ENCODE assay signal across 22 cellular contexts in genomic region chr15:74408815-74409214, GRCh38. TPM values are rescaled to one million over a fixed set of nuclear protein-coding genes. Genes with fewer than 3 reads are reported as not detected.
A peak's percentile ranks its signal among the peaks of the same experiment; 100 is the strongest.
DNase-seq lines count a peak whose midpoint lies in the region; ATAC-seq, FAIRE-seq and TF ChIP-seq lines count a peak whose summit lies in the region.
"Had no signal": no experiment of that assay in that cellular context is flagged by ENCODE, and none has a peak within 500 bp of the region (broad histone marks: within the 10 kb centered on the region; RNA-seq: fewer than 3 reads in every experiment).

No MANE protein-coding gene starts in this region.

- H3K4me1 ChIP-seq in HepG2 (ENCODE audit: insufficient read depth, low read length): peaks cover 34% of the 10 kb centered on the region
- H3K4me1 ChIP-seq in right lobe of liver: no peaks in the 10 kb centered on the region
- H3K4me1 ChIP-seq: colonic mucosa, vagina had no signal

- H3K4me3 ChIP-seq in HepG2 (replicated peaks in 1 of 3; ENCODE audit: insufficient read depth in 1 of 3, low read depth in 2 of 3, low read length in 3 of 3) (no peak overlapping the region), right lobe of liver (no peak overlapping the region)
- H3K4me3 ChIP-seq: colonic mucosa, SJSA1, vagina had no signal

- peaks cover 48% of the 10 kb centered on the region for H3K36me3 Mint-ChIP-seq in activated T-helper 1 cell treated with anti-CD3 and anti-CD28 coated beads, Interleukin-12 subunit alpha, Interleukin-12 subunit beta, Interleukin-2, Interleukin-4 antibody, amounts not matched to agents 30 ng/mL and 10 ng/mL and 1 ng/mL, durations not matched to agents 14 hours and 24 hours and 36 hours (ENCODE audit: low read depth)
- no peaks in the 10 kb centered on the region for H3K36me3 Mint-ChIP-seq in glutamatergic neuron (ENCODE audit: unreplicated experiment)
- H3K36me3 Mint-ChIP-seq in endothelial cell (ENCODE audit: low read depth, unreplicated experiment): peaks cover 20% of the 10 kb centered on the region

- H3K27me3 ChIP-seq in HepG2 (ENCODE audit: control insufficient read depth in 1 of 2, insufficient read depth in 2 of 2, low read length in 2 of 2) (peaks cover 1 to 9% of the 10 kb centered on the region in 2 experiments; a peak in 2 of 5 replicates), right lobe of liver (no peaks in the 10 kb centered on the region)
- H3K27me3 ChIP-seq: colonic mucosa, SJSA1, vagina had no signal

- DNase-seq in HepG2 (ENCODE audit: low spot score) (no peak), right lobe of liver (no peak), glutamatergic neuron (no peak), OCI-M2 (lab: John Stamatoyannopoulos, UW; ENCODE audit: unreplicated experiment) (no peak), endothelial cell (ENCODE audit: low spot score) (no peak)
- no peak for DNase-seq in activated T-helper 1 cell treated with anti-CD3 and anti-CD28 coated beads, Interleukin-12 subunit alpha, Interleukin-12 subunit beta, Interleukin-2, Interleukin-4 antibody, amounts not matched to agents 30 ng/mL and 10 ng/mL and 1 ng/mL, durations not matched to agents 14 hours and 24 hours and 36 hours (ENCODE audit: low spot score)
- no peak for DNase-seq in stimulated activated naive CD4-positive, alpha-beta T cell treated with Interleukin-2 at 50 U/mL for 16 hours (lab: John Stamatoyannopoulos, UW)
- DNase-seq: activated CD4-positive, alpha-beta T cell treated with anti-CD3 and anti-CD28 coated beads for 4 hours; activated T-cell treated with anti-CD3 and anti-CD28 coated beads, Interleukin-2, amount 50 U/mL, for 48 hours; colonic mucosa; MM.1S; NCI-H2029; NCI-H510A treated with DMSO at 0.1 percent for 48 hours; stimulated activated CD4-positive, alpha-beta T cell treated with anti-CD3 and anti-CD28 coated beads, Interleukin-15, amount 100 ng/mL, for 24 hours; T1000 had no signal

- no peak overlapping the region for H3K4me3 Mint-ChIP-seq in activated T-helper 1 cell treated with anti-CD3 and anti-CD28 coated beads, Interleukin-12 subunit alpha, Interleukin-12 subunit beta, Interleukin-2, Interleukin-4 antibody, amounts not matched to agents 30 ng/mL and 10 ng/mL and 1 ng/mL, durations not matched to agents 14 hours and 24 hours and 36 hours
- peak overlapping the region; percentile 9 for H3K4me3 Mint-ChIP-seq in glutamatergic neuron (ENCODE audit: unreplicated experiment)
- no peak overlapping the region for H3K4me3 Mint-ChIP-seq in endothelial cell (ENCODE audit: unreplicated experiment)

- in situ Hi-C loops in HepG2 (cut with HindIII; ENCODE audit: extremely low pct_ligation_motif_present, low pct_unique_long_range_greater_than_20kb): no loop called here

- CTCF ChIA-PET in HepG2 (lab: Yijun Ruan, JAX; ENCODE audit: low intra/inter-chr PET ratio, low total read pairs): no interaction called here

- no peak for TF ChIP-seq RAD21 in HepG2 (CRISPR knock-in tag; IDR thresholded peaks at IDR 0.05)

- WGBS in HepG2 (ENCODE audit: low lambda C conversion rate): 68% methylated on average over 6 of the region's 7 CpGs
- 82% methylated on average over 7 of the region's 7 CpGs for WGBS in right lobe of liver (ENCODE audit: insufficient coverage, low coverage, low lambda C conversion rate, missing lambda C conversion rate)

- no peaks in the 10 kb centered on the region for H3K27me3 Mint-ChIP-seq in activated T-helper 1 cell treated with anti-CD3 and anti-CD28 coated beads, Interleukin-12 subunit alpha, Interleukin-12 subunit beta, Interleukin-2, Interleukin-4 antibody, amounts not matched to agents 30 ng/mL and 10 ng/mL and 1 ng/mL, durations not matched to agents 14 hours and 24 hours and 36 hours (ENCODE audit: insufficient read depth)
- H3K27me3 Mint-ChIP-seq in glutamatergic neuron (ENCODE audit: unreplicated experiment): peaks cover 4% of the 10 kb centered on the region
- H3K27me3 Mint-ChIP-seq in endothelial cell (ENCODE audit: unreplicated experiment): peaks cover 12% of the 10 kb centered on the region

- no peaks in the 10 kb centered on the region for H3K79me2 ChIP-seq in HepG2 (ENCODE audit: insufficient read depth, low read length)

- no peak overlapping the region for H2AFZ ChIP-seq in HepG2 (ENCODE audit: low read length)

- peaks cover 32% of the 10 kb centered on the region for H3K4me1 Mint-ChIP-seq in activated T-helper 1 cell treated with anti-CD3 and anti-CD28 coated beads, Interleukin-12 subunit alpha, Interleukin-12 subunit beta, Interleukin-2, Interleukin-4 antibody, amounts not matched to agents 30 ng/mL and 10 ng/mL and 1 ng/mL, durations not matched to agents 14 hours and 24 hours and 36 hours (ENCODE audit: low read depth)
- H3K4me1 Mint-ChIP-seq in glutamatergic neuron (ENCODE audit: low read depth, unreplicated experiment): peaks cover 8% of the 10 kb centered on the region
- H3K4me1 Mint-ChIP-seq in endothelial cell (ENCODE audit: unreplicated experiment): no peaks in the 10 kb centered on the region

- H3K9me3 ChIP-seq in HepG2 (ENCODE audit: low read length) (no peaks in the 10 kb centered on the region), right lobe of liver (no peaks in the 10 kb centered on the region)
- H3K9me3 ChIP-seq: colonic mucosa, SJSA1, vagina had no signal

- H3K27ac Mint-ChIP-seq in activated T-helper 1 cell treated with anti-CD3 and anti-CD28 coated beads, Interleukin-12 subunit alpha, Interleukin-12 subunit beta, Interleukin-2, Interleukin-4 antibody, amounts not matched to agents 30 ng/mL and 10 ng/mL and 1 ng/mL, durations not matched to agents 14 hours and 24 hours and 36 hours: peak overlapping the region; percentile 74
- H3K27ac Mint-ChIP-seq in glutamatergic neuron (ENCODE audit: unreplicated experiment): no peak overlapping the region
- H3K27ac Mint-ChIP-seq in endothelial cell (ENCODE audit: unreplicated experiment): no peak overlapping the region

- TF ChIP-seq CTCF in HepG2 (CRISPR knock-in tag; IDR thresholded peaks at IDR 0.05): no peak
- TF ChIP-seq CTCF in right lobe of liver (IDR thresholded peaks at IDR 0.05): no peak
- no peak for TF ChIP-seq CTCF in glutamatergic neuron (IDR thresholded peaks at IDR 0.05; ENCODE audit: partially characterized antibody, unreplicated experiment)
- TF ChIP-seq CTCF in endothelial cell (IDR thresholded peaks at IDR 0.05; ENCODE audit: unreplicated experiment): no peak

- POLR2A ChIA-PET in HepG2 (lab: Yijun Ruan, JAX): interaction anchor here (0.8 to 1.2 kb wide), 3 partner anchors 18 to 34 kb away, joined by 3 to 4 read pairs (median 3); no protein-coding TSS in a partner anchor

- FAIRE-seq in HepG2 (lab: Jason Lieb, UNC): no peak
- FAIRE-seq: HTR-8/SVneo had no signal

- peaks cover 13 to 35% of the 10 kb centered on the region in 2 experiments; a peak in 4 of 5 replicates for H3K36me3 ChIP-seq in HepG2 (replicated peaks in 1 of 2; ENCODE audit: control insufficient read depth in 1 of 2, insufficient read depth in 2 of 2, low read length in 2 of 2)
- H3K36me3 ChIP-seq in right lobe of liver: no peaks in the 10 kb centered on the region
- H3K36me3 ChIP-seq: colonic mucosa, SJSA1, vagina had no signal

- H3K27ac ChIP-seq in HepG2 (ENCODE audit: extremely low read length, insufficient read depth, low read length): no peak overlapping the region
- no peak overlapping the region for H3K27ac ChIP-seq in right lobe of liver
- H3K27ac ChIP-seq: colonic mucosa, SJSA1, vagina had no signal

- intact Hi-C loops in HepG2 (cut with micrococcal nuclease; ENCODE audit: unreplicated experiment) (no loop called here), right lobe of liver (cut with DNase I) (no loop called here)
- intact Hi-C loops in activated T-helper 1 cell treated with anti-CD3 and anti-CD28 coated beads, Interleukin-12 subunit alpha, Interleukin-12 subunit beta, Interleukin-2, Interleukin-4 antibody, amounts not matched to agents 30 ng/mL and 10 ng/mL and 1 ng/mL, durations not matched to agents 14 hours and 24 hours and 36 hours (cut with micrococcal nuclease): no loop called here

- no TSS peak for BruUV-seq in HepG2 (replicated peaks; lab: Mats Ljungman, UMichigan)

- no peak for TF ChIP-seq EP300 in HepG2 (IDR thresholded peaks at IDR 0.05; ENCODE audit: low read depth in 2 of 2, low read length in 2 of 2)
- no peak for TF ChIP-seq EP300 in HepG2 (CRISPR knock-in tag; IDR thresholded peaks at IDR 0.05; ENCODE audit: borderline replicate concordance)

- H3K9ac ChIP-seq in HepG2 (ENCODE audit: insufficient read depth, low read depth, low read length): no peak overlapping the region

- no peaks in the 10 kb centered on the region for H4K20me1 ChIP-seq in HepG2 (ENCODE audit: insufficient read depth, low read length)

- no peak overlapping the region for H3K4me2 ChIP-seq in HepG2 (ENCODE audit: low read depth, low read length)

- ATAC-seq in HepG2 (no peak), right lobe of liver (no peak), GM21360 (IDR thresholded peaks at IDR 0.05; ENCODE audit: unreplicated experiment) (no peak)
- ATAC-seq: HCT116 had no signal

- no peaks in the 10 kb centered on the region for H3K9me3 Mint-ChIP-seq in activated T-helper 1 cell treated with anti-CD3 and anti-CD28 coated beads, Interleukin-12 subunit alpha, Interleukin-12 subunit beta, Interleukin-2, Interleukin-4 antibody, amounts not matched to agents 30 ng/mL and 10 ng/mL and 1 ng/mL, durations not matched to agents 14 hours and 24 hours and 36 hours
- H3K9me3 Mint-ChIP-seq in glutamatergic neuron (ENCODE audit: unreplicated experiment) (no peaks in the 10 kb centered on the region), endothelial cell (ENCODE audit: unreplicated experiment) (no peaks in the 10 kb centered on the region)

- TF ChIP-seq POLR2A in HepG2 (IDR thresholded peaks at IDR 0.05; ENCODE audit: insufficient read depth in 1 of 2, low read depth in 2 of 2, low read length in 2 of 2) (no peak), right lobe of liver (IDR thresholded peaks at IDR 0.05) (no peak)

RNA-seq across cellular contexts. Expression of gene SEMA7A, which starts 24.9 kb away (rescaled TPM):
- total RNA-seq in HepG2 (2016; rRNA removed; fragmentation: Illumina TruSeq; extraction: Trizol): 7.1 and 15.8 TPM in 2 replicates
- total RNA-seq in HepG2 (2016; cell fraction: cytosol; rRNA removed; fragmentation: Illumina TruSeq; extraction: Trizol; ENCODE audit: low read depth): 6.7 and 6.9 TPM in 2 replicates
- total RNA-seq in HepG2 (2016; cell fraction: insoluble cytoplasmic fraction; rRNA removed; fragmentation: Illumina TruSeq; extraction: Trizol): 5.8 and 16.8 TPM in 2 replicates
- total RNA-seq in HepG2 (2016; cell fraction: membrane; rRNA removed; fragmentation: Illumina TruSeq; extraction: Trizol): 6.1 and 7.5 TPM in 2 replicates
- total RNA-seq in HepG2 (2016; cell fraction: nucleus; rRNA removed; fragmentation: Illumina TruSeq; extraction: Trizol): 18.1 and 21.2 TPM in 2 replicates
- 9.0 and 11.3 TPM in 2 replicates for polyA plus RNA-seq in HepG2 (2011; rRNA removed)
- polyA plus RNA-seq in HepG2 (2011; cell fraction: cytosol; rRNA removed): 9.5 and 11.5 TPM in 2 replicates
- polyA plus RNA-seq in HepG2 (2011; cell fraction: nucleus; rRNA removed): 27.8 and 40.2 TPM in 2 replicates
- polyA plus RNA-seq in HepG2 (2012): 6.1 and 9.1 TPM in 2 replicates
- 0.77 and 0.90 TPM in 2 replicates for polyA plus RNA-seq in HepG2 (2016; cell fraction: cytosol; fragmentation: Illumina TruSeq; extraction: Trizol; ENCODE audit: low read depth)
- polyA plus RNA-seq in HepG2 (2016; cell fraction: insoluble cytoplasmic fraction; fragmentation: Illumina TruSeq; extraction: Trizol; ENCODE audit: low read depth): 3.7 and 5.2 TPM in 2 replicates
- 2.0 and 2.2 TPM in 2 replicates for polyA plus RNA-seq in HepG2 (2016; cell fraction: membrane; fragmentation: Illumina TruSeq; extraction: Trizol; ENCODE audit: low read depth)
- 40.2 and 42.1 TPM in 2 replicates for polyA plus RNA-seq in HepG2 (2016; cell fraction: nucleus; fragmentation: Illumina TruSeq; extraction: Trizol; ENCODE audit: insufficient read depth, low read depth)
- polyA minus RNA-seq in HepG2 (2011; rRNA and poly(A)+ RNA removed; ENCODE audit: low replicate concordance): 1.2 and 27.6 TPM in 2 replicates
- 8.8 and 9.2 TPM in 2 replicates for polyA minus RNA-seq in HepG2 (2011; cell fraction: cytosol; rRNA and poly(A)+ RNA removed)
- polyA minus RNA-seq in HepG2 (2011; cell fraction: nucleus; rRNA and poly(A)+ RNA removed): 13.6 and 14.7 TPM in 2 replicates
- 1 to 10 TPM in 3 of 6 experiments, under 1 TPM in 3; 0.42 to 2.4 (median 1.1) TPM for total RNA-seq in right lobe of liver
- total RNA-seq in activated T-helper 1 cell treated with anti-CD3 and anti-CD28 coated beads, Interleukin-12 subunit alpha, Interleukin-12 subunit beta, Interleukin-2, Interleukin-4 antibody, amounts not matched to agents 30 ng/mL and 10 ng/mL and 1 ng/mL, durations not matched to agents 14 hours and 24 hours and 36 hours: 102 TPM in 2 replicates
- 16.2 TPM for total RNA-seq in glutamatergic neuron (ENCODE audit: unreplicated experiment)
- 41.4 TPM for total RNA-seq in endothelial cell (ENCODE audit: unreplicated experiment)

RNA-seq across cellular contexts. Expression of gene CYP11A1, which starts 41.4 kb away (rescaled TPM):
- total RNA-seq in HepG2 (2016; rRNA removed; fragmentation: Illumina TruSeq; extraction: Trizol) (0.66 and 0.86 TPM in 2 replicates), right lobe of liver (1 to 10 TPM; 2.5 to 6.4 (median 2.8) TPM), glutamatergic neuron (ENCODE audit: unreplicated experiment) (not detected), endothelial cell (ENCODE audit: unreplicated experiment) (0.82 TPM)
- 0.30 and 0.62 TPM in 2 replicates for total RNA-seq in HepG2 (2016; cell fraction: cytosol; rRNA removed; fragmentation: Illumina TruSeq; extraction: Trizol; ENCODE audit: low read depth)
- 0.43 and 0.71 TPM in 2 replicates for total RNA-seq in HepG2 (2016; cell fraction: insoluble cytoplasmic fraction; rRNA removed; fragmentation: Illumina TruSeq; extraction: Trizol)
- 0.65 and 0.74 TPM in 2 replicates for total RNA-seq in HepG2 (2016; cell fraction: membrane; rRNA removed; fragmentation: Illumina TruSeq; extraction: Trizol)
- 0.40 and 0.66 TPM in 2 replicates for total RNA-seq in HepG2 (2016; cell fraction: nucleus; rRNA removed; fragmentation: Illumina TruSeq; extraction: Trizol)
- 0.92 and 1.4 TPM in 2 replicates for polyA plus RNA-seq in HepG2 (2011; rRNA removed)
- polyA plus RNA-seq in HepG2 (2011; cell fraction: cytosol; rRNA removed): 0.98 and 1.0 TPM in 2 replicates
- 1.5 and 1.8 TPM in 2 replicates for polyA plus RNA-seq in HepG2 (2011; cell fraction: nucleus; rRNA removed)
- 0.54 and 0.73 TPM in 2 replicates for polyA plus RNA-seq in HepG2 (2012)
- 0.26 and 0.61 TPM in 2 replicates for polyA plus RNA-seq in HepG2 (2016; cell fraction: cytosol; fragmentation: Illumina TruSeq; extraction: Trizol; ENCODE audit: low read depth)
- polyA plus RNA-seq in HepG2 (2016; cell fraction: insoluble cytoplasmic fraction; fragmentation: Illumina TruSeq; extraction: Trizol; ENCODE audit: low read depth): 0.66 and 0.83 TPM in 2 replicates
- polyA plus RNA-seq in HepG2 (2016; cell fraction: membrane; fragmentation: Illumina TruSeq; extraction: Trizol; ENCODE audit: low read depth): 0.36 and 0.45 TPM in 2 replicates
- 0.64 and 0.93 TPM in 2 replicates for polyA plus RNA-seq in HepG2 (2016; cell fraction: nucleus; fragmentation: Illumina TruSeq; extraction: Trizol; ENCODE audit: insufficient read depth, low read depth)
- polyA minus RNA-seq in HepG2 (2011; rRNA and poly(A)+ RNA removed; ENCODE audit: low replicate concordance): 1.6 and 8.2 TPM in 2 replicates
- polyA minus RNA-seq in HepG2 (2011; cell fraction: cytosol; rRNA and poly(A)+ RNA removed): 0.99 TPM in 1 of 2 replicates, not detected in the other
- 0.39 and 0.87 TPM in 2 replicates for polyA minus RNA-seq in HepG2 (2011; cell fraction: nucleus; rRNA and poly(A)+ RNA removed)
- total RNA-seq in activated T-helper 1 cell treated with anti-CD3 and anti-CD28 coated beads, Interleukin-12 subunit alpha, Interleukin-12 subunit beta, Interleukin-2, Interleukin-4 antibody, amounts not matched to agents 30 ng/mL and 10 ng/mL and 1 ng/mL, durations not matched to agents 14 hours and 24 hours and 36 hours: not detected in 2 replicates
- total RNA-seq: myocyte, pulmonary artery endothelial cell had no signal

RNA-seq across cellular contexts. Expression of gene UBL7, which starts 52.1 kb away (rescaled TPM):
- 55.0 and 63.2 TPM in 2 replicates for total RNA-seq in HepG2 (2016; rRNA removed; fragmentation: Illumina TruSeq; extraction: Trizol)
- 40.0 and 66.0 TPM in 2 replicates for total RNA-seq in HepG2 (2016; cell fraction: cytosol; rRNA removed; fragmentation: Illumina TruSeq; extraction: Trizol; ENCODE audit: low read depth)
- total RNA-seq in HepG2 (2016; cell fraction: insoluble cytoplasmic fraction; rRNA removed; fragmentation: Illumina TruSeq; extraction: Trizol): 52.3 and 63.7 TPM in 2 replicates
- 56.6 and 72.2 TPM in 2 replicates for total RNA-seq in HepG2 (2016; cell fraction: membrane; rRNA removed; fragmentation: Illumina TruSeq; extraction: Trizol)
- total RNA-seq in HepG2 (2016; cell fraction: nucleus; rRNA removed; fragmentation: Illumina TruSeq; extraction: Trizol): 14.7 and 21.3 TPM in 2 replicates
- polyA plus RNA-seq in HepG2 (2011; rRNA removed): 63.5 and 65.3 TPM in 2 replicates
- 57.8 and 86.0 TPM in 2 replicates for polyA plus RNA-seq in HepG2 (2011; cell fraction: cytosol; rRNA removed)
- polyA plus RNA-seq in HepG2 (2011; cell fraction: nucleus; rRNA removed): 25.5 and 27.0 TPM in 2 replicates
- 38.1 and 49.1 TPM in 2 replicates for polyA plus RNA-seq in HepG2 (2012)
- 60.3 and 88.5 TPM in 2 replicates for polyA plus RNA-seq in HepG2 (2016; cell fraction: cytosol; fragmentation: Illumina TruSeq; extraction: Trizol; ENCODE audit: low read depth)
- polyA plus RNA-seq in HepG2 (2016; cell fraction: insoluble cytoplasmic fraction; fragmentation: Illumina TruSeq; extraction: Trizol; ENCODE audit: low read depth): 70.2 and 77.9 TPM in 2 replicates
- polyA plus RNA-seq in HepG2 (2016; cell fraction: membrane; fragmentation: Illumina TruSeq; extraction: Trizol; ENCODE audit: low read depth): 79.8 and 95.5 TPM in 2 replicates
- polyA plus RNA-seq in HepG2 (2016; cell fraction: nucleus; fragmentation: Illumina TruSeq; extraction: Trizol; ENCODE audit: insufficient read depth, low read depth): 32.2 and 35.3 TPM in 2 replicates
- polyA minus RNA-seq in HepG2 (2011; rRNA and poly(A)+ RNA removed; ENCODE audit: low replicate concordance): 109 and 162 TPM in 2 replicates
- polyA minus RNA-seq in HepG2 (2011; cell fraction: cytosol; rRNA and poly(A)+ RNA removed): 22.8 and 25.9 TPM in 2 replicates
- 11.3 and 16.4 TPM in 2 replicates for polyA minus RNA-seq in HepG2 (2011; cell fraction: nucleus; rRNA and poly(A)+ RNA removed)
- 10 to 100 TPM; 14.8 to 38.0 (median 17.3) TPM for total RNA-seq in right lobe of liver
- 55.4 and 56.0 TPM in 2 replicates for total RNA-seq in activated T-helper 1 cell treated with anti-CD3 and anti-CD28 coated beads, Interleukin-12 subunit alpha, Interleukin-12 subunit beta, Interleukin-2, Interleukin-4 antibody, amounts not matched to agents 30 ng/mL and 10 ng/mL and 1 ng/mL, durations not matched to agents 14 hours and 24 hours and 36 hours
- total RNA-seq in glutamatergic neuron (ENCODE audit: unreplicated experiment): 62.6 TPM
- total RNA-seq in endothelial cell (ENCODE audit: unreplicated experiment): 79.9 TPM
